In the genomic region with DNA sequence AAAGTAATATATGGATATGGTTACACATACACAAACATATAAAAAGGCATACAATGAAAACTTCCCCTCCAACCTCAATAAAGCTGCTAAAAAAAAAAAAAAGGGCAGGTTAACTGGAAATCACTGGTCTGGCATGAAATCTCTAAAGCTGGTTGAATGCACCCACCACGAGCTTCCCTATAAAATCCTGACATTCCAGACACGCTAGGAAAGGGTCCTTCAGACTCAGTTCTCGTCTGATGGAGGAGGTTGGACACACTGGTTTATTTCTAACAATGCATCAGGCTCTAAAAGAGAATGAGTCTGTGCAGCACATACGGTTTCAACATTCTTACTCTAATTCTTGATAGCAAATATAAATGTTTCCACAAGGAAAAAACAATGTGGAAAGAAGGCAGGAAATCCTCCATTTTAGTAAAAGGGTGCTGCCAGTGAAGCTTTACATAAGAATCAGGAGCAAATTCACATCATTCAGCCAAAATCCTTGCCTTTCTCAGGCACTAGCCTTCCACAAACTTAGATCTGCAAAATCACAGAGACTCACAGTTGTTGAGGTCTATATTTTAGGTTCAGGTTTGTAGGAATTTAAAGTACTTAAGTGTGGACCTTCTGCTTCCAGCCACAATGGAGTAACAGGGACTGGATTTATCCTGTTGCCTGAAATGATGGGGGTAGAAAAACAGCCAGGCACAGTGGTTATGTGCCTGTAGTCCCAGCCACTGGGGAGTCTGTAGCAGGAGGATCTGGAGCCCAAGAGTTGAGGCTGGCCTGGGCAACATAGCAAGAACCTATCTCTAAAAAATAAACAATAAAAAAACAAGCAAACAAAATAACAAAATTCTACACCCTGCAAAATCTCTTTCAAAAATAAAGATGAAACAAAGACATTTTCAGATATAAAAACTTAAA, we compare ENCODE assay signal across 19 cellular contexts.
DNase-seq lines count a peak whose midpoint lies in the region; ATAC-seq, FAIRE-seq and TF ChIP-seq lines count a peak whose summit lies in the region.
"Had no signal": no experiment of that assay in that cellular context is flagged by ENCODE, and none has a peak within 500 bp of the region (broad histone marks: within the 10 kb centered on the region; RNA-seq: fewer than 3 reads in every experiment).

No MANE protein-coding gene starts in this region.

- H3K36me3 ChIP-seq in HUES64 (ENCODE audit: insufficient read depth, low read length) (no peaks in the 10 kb centered on the region), keratinocyte (ENCODE audit: control insufficient read depth in 2 of 2, extremely low read depth in 1 of 2, insufficient read depth in 2 of 2, low read length in 2 of 2) (no peaks in the 10 kb centered on the region)

- H3K9me3 ChIP-seq in HUES64 (ENCODE audit: insufficient read depth, low read depth, low read length): no peaks in the 10 kb centered on the region
- H3K9me3 ChIP-seq in keratinocyte (ENCODE audit: control insufficient read depth, low read depth, low read length): no peaks in the 10 kb centered on the region

- H3K4me1 Mint-ChIP-seq in endothelial cell (ENCODE audit: unreplicated experiment) (peaks cover 23% of the 10 kb centered on the region), osteocyte (ENCODE audit: unreplicated experiment) (peaks cover 56% of the 10 kb centered on the region)

- H3K9me3 Mint-ChIP-seq in endothelial cell (ENCODE audit: unreplicated experiment) (no peaks in the 10 kb centered on the region), osteocyte (ENCODE audit: unreplicated experiment) (no peaks in the 10 kb centered on the region)
- H3K9me3 Mint-ChIP-seq: CD4-positive, alpha-beta T cell had no signal

- H3K27me3 ChIP-seq in HUES64 (ENCODE audit: insufficient read depth, low read length): no peaks in the 10 kb centered on the region
- no peaks in the 10 kb centered on the region for H3K27me3 ChIP-seq in keratinocyte (ENCODE audit: control insufficient read depth, extremely low read depth, insufficient read depth, low read length)

- FAIRE-seq in keratinocyte (lab: Jason Lieb, UNC): peak; percentile 20

- H3K4me3 ChIP-seq in HUES64 (ENCODE audit: low read length) (no peak overlapping the region), keratinocyte (ENCODE audit: control insufficient read depth in 2 of 3, extremely low read depth in 1 of 3, insufficient read depth in 2 of 3, low read depth in 1 of 3, low read length in 3 of 3) (no peak overlapping the region)

- H4K20me1 ChIP-seq in keratinocyte (ENCODE audit: control insufficient read depth, extremely low read depth, insufficient read depth, low read length): no peaks in the 10 kb centered on the region

- DNase-seq in endothelial cell (ENCODE audit: low spot score): no peak
- no peak for DNase-seq in keratinocyte (ENCODE audit: low read depth, low spot score)
- DNase-seq in osteocyte (ENCODE audit: extremely low spot score, unreplicated experiment): no peak
- no peak for DNase-seq in activated CD4-positive, alpha-beta T cell treated with anti-CD3 and anti-CD28 coated beads for 4 hours
- DNase-seq in effector CD4-positive, alpha-beta T cell: no peak
- DNase-seq: ACHN; Calu3; CD4-positive, alpha-beta T cell; DMS79; GDM1; H7; NCI-H1436; NCI-H446; NCI-H748 treated with DMSO at 0.1 percent for 48 hours had no signal

- dilution Hi-C loops in keratinocyte (cut with MboI; ENCODE audit: extremely low pct_ligation_motif_present, low sequenced_read_pairs): no loop called here

- no peak for ATAC-seq in GM18907 (IDR thresholded peaks at IDR 0.05; ENCODE audit: unreplicated experiment)
- ATAC-seq in GM19324 (IDR thresholded peaks at IDR 0.05; ENCODE audit: low FRiP score, unreplicated experiment): no peak
- ATAC-seq: Panc1, Right ventricle myocardium inferior had no signal

- H3K27ac Mint-ChIP-seq in endothelial cell (ENCODE audit: unreplicated experiment) (peak overlapping the region; percentile 70), osteocyte (ENCODE audit: unreplicated experiment) (peak overlapping the region; percentile 2)
- H3K27ac Mint-ChIP-seq: CD4-positive, alpha-beta T cell had no signal

- H3K27ac ChIP-seq in HUES64 (ENCODE audit: low read depth, low read length) (peak overlapping the region; percentile 71), keratinocyte (ENCODE audit: control insufficient read depth, insufficient read depth, low read length) (no peak overlapping the region)

- H3K9me1 ChIP-seq in keratinocyte (ENCODE audit: control insufficient read depth, extremely low read depth, insufficient read depth, low read length): peaks cover 4% of the 10 kb centered on the region

- 65% methylated on average over 4 of the region's 4 CpGs for WGBS in HUES64

- H3K27me3 Mint-ChIP-seq in endothelial cell (ENCODE audit: unreplicated experiment) (peaks cover 3% of the 10 kb centered on the region), osteocyte (ENCODE audit: unreplicated experiment) (no peaks in the 10 kb centered on the region)
- H3K27me3 Mint-ChIP-seq: CD4-positive, alpha-beta T cell had no signal

- H3K9ac ChIP-seq in HUES64 (ENCODE audit: low read depth, low read length) (peak overlapping the region; percentile 31), keratinocyte (ENCODE audit: control insufficient read depth, extremely low read depth, insufficient read depth, low read length) (no peak overlapping the region)

- no peak overlapping the region for H3K4me2 ChIP-seq in keratinocyte (ENCODE audit: control insufficient read depth, extremely low read depth, insufficient read depth, low read depth, low read length)

- H3K4me1 ChIP-seq in HUES64 (ENCODE audit: insufficient read depth, low read length) (peaks cover 23% of the 10 kb centered on the region), keratinocyte (ENCODE audit: control insufficient read depth, extremely low read depth, insufficient read depth, low read length) (no peaks in the 10 kb centered on the region)

- H3K79me2 ChIP-seq in keratinocyte (ENCODE audit: control insufficient read depth, insufficient read depth, low read length): peaks cover 64% of the 10 kb centered on the region

- H2AFZ ChIP-seq in keratinocyte (ENCODE audit: control insufficient read depth, low read length): no peak overlapping the region

- no peak for TF ChIP-seq CTCF in endothelial cell (IDR thresholded peaks at IDR 0.05; ENCODE audit: unreplicated experiment)
- TF ChIP-seq CTCF in keratinocyte (optimal IDR thresholded peaks at IDR 0.05 in 1 of 3, IDR thresholded peaks at IDR 0.05 in 1 of 3, conservative IDR thresholded peaks at IDR 0.05 in 1 of 3; ENCODE audit: extremely low read depth in 1 of 3, insufficient read depth in 2 of 3, low read length in 3 of 3): no peak
- TF ChIP-seq CTCF in osteocyte (IDR thresholded peaks at IDR 0.05): no peak

- H3K4me3 Mint-ChIP-seq in endothelial cell (ENCODE audit: unreplicated experiment) (no peak overlapping the region), osteocyte (ENCODE audit: unreplicated experiment) (no peak overlapping the region)
- H3K4me3 Mint-ChIP-seq: CD4-positive, alpha-beta T cell had no signal

- H3K36me3 Mint-ChIP-seq in endothelial cell (ENCODE audit: low read depth, unreplicated experiment): no peaks in the 10 kb centered on the region
- H3K36me3 Mint-ChIP-seq in osteocyte (ENCODE audit: unreplicated experiment): peaks cover 4% of the 10 kb centered on the region
